15 cellular contexts compared by ENCODE assay signal in the genomic region with DNA sequence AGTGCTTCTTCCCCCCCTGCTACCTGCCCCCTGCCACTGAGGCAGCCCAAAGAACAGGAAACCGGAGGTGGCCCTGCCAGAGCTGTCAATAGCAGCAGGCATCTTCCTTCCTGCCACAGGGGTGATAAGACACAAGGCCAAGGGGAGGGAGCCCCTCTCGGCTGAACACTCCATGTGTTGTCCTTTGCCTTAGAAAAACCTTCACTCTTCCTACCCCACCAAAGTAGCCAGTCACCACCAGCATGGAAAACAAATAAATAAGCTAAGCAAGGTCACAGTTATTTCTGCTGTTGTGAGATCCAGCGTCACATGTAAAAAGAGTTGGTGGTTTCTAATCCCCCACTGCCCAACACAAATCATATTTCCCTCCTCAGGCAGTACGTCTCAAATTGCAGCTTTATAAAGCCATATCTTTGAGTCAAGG.
DNase-seq lines count a peak whose midpoint lies in the region; ATAC-seq, FAIRE-seq and TF ChIP-seq lines count a peak whose summit lies in the region.
"Had no signal": no experiment of that assay in that cellular context is flagged by ENCODE, and none has a peak within 500 bp of the region (broad histone marks: within the 10 kb centered on the region; RNA-seq: fewer than 3 reads in every experiment).

No MANE protein-coding gene starts in this region.

- no peak for FAIRE-seq in GM12891 (lab: Jason Lieb, UNC)
- FAIRE-seq: astrocyte, H54 had no signal

- H3K4me3 Mint-ChIP-seq in CD8-positive, alpha-beta memory T cell: peak overlapping the region in 6 of 7 donors; percentile 1 to 68 (median 60)
- no peak overlapping the region for H3K4me3 Mint-ChIP-seq in chondrocyte (ENCODE audit: unreplicated experiment)
- peak overlapping the region; percentile 65 for H3K4me3 Mint-ChIP-seq in natural killer cell

- H4K20me1 ChIP-seq in OCI-LY3 (ENCODE audit: insufficient read depth, low read length): no peaks in the 10 kb centered on the region

- H3K27me3 Mint-ChIP-seq in CD8-positive, alpha-beta memory T cell: no peaks in the 10 kb centered on the region
- H3K27me3 Mint-ChIP-seq in chondrocyte (ENCODE audit: low read depth) (no peaks in the 10 kb centered on the region), natural killer cell (ENCODE audit: low read depth in 2 of 2) (no peaks in the 10 kb centered on the region)

- H2AFZ ChIP-seq in OCI-LY3 (ENCODE audit: low read depth, low read length): 0 out of 2 replicates have a peak overlapping the region, but pooled peaks have one; percentile 2

- TF ChIP-seq CTCF in OCI-LY3 (IDR thresholded peaks at IDR 0.05; ENCODE audit: low read depth, low read length) (no peak), chondrocyte (IDR thresholded peaks at IDR 0.05) (no peak), natural killer cell (IDR thresholded peaks at IDR 0.05) (no peak), omental fat pad (IDR thresholded peaks at IDR 0.05) (no peak)

- no peak overlapping the region for H3K4me3 ChIP-seq in CD8-positive, alpha-beta memory T cell (ENCODE audit: low read length)
- no peak overlapping the region for H3K4me3 ChIP-seq in OCI-LY3 (ENCODE audit: low read length)
- H3K4me3 ChIP-seq: gastrocnemius medialis had no signal

- H3K4me2 ChIP-seq in OCI-LY3 (ENCODE audit: low read length): no peak overlapping the region

- CTCF ChIA-PET in CD8-positive, alpha-beta memory T cell (lab: Charles Lee): no interaction called here

- POLR2A ChIA-PET in CD8-positive, alpha-beta memory T cell (lab: Charles Lee): interaction anchor here (0.6 kb wide), 1 partner anchor 878 kb away, joined by 3 read pairs; no protein-coding TSS in a partner anchor

- H3K9me3 ChIP-seq in CD8-positive, alpha-beta memory T cell (ENCODE audit: low read length): no peaks in the 10 kb centered on the region
- H3K9me3 ChIP-seq in OCI-LY3 (ENCODE audit: insufficient read depth, low read length): no peaks in the 10 kb centered on the region
- H3K9me3 ChIP-seq: gastrocnemius medialis had no signal

- H3K27ac ChIP-seq in CD8-positive, alpha-beta memory T cell (ENCODE audit: low read depth, low read length): no peak overlapping the region
- H3K27ac ChIP-seq in OCI-LY3 (ENCODE audit: low read length): no peak overlapping the region
- H3K27ac ChIP-seq: gastrocnemius medialis, HL-60 had no signal

- no peaks in the 10 kb centered on the region for H3K36me3 Mint-ChIP-seq in CD8-positive, alpha-beta memory T cell
- H3K36me3 Mint-ChIP-seq in chondrocyte (ENCODE audit: low read depth) (no peaks in the 10 kb centered on the region), natural killer cell (no peaks in the 10 kb centered on the region)

- no peaks in the 10 kb centered on the region for H3K9me3 Mint-ChIP-seq in CD8-positive, alpha-beta memory T cell
- no peaks in the 10 kb centered on the region for H3K9me3 Mint-ChIP-seq in chondrocyte (ENCODE audit: low read depth)
- no peaks in the 10 kb centered on the region for H3K9me3 Mint-ChIP-seq in natural killer cell

- intact Hi-C loops in natural killer cell (cut with micrococcal nuclease): no loop called here

- H3K36me3 ChIP-seq in CD8-positive, alpha-beta memory T cell (ENCODE audit: insufficient read depth, low read length): no peaks in the 10 kb centered on the region
- no peaks in the 10 kb centered on the region for H3K36me3 ChIP-seq in OCI-LY3 (replicated peaks; ENCODE audit: low read depth, low read length)
- H3K36me3 ChIP-seq: gastrocnemius medialis had no signal

- H3K79me2 ChIP-seq in OCI-LY3 (ENCODE audit: low read length): no peaks in the 10 kb centered on the region

- H3K27ac Mint-ChIP-seq in CD8-positive, alpha-beta memory T cell: peak overlapping the region in 7 of 8 donors; percentile 1 to 81 (median 77)
- H3K27ac Mint-ChIP-seq in chondrocyte (ENCODE audit: unreplicated experiment): peak overlapping the region; percentile 9
- H3K27ac Mint-ChIP-seq in natural killer cell: peak overlapping the region; percentile 71 to 91

- no peak overlapping the region for H3K9ac ChIP-seq in OCI-LY3 (ENCODE audit: low read length)

- H3K27me3 ChIP-seq in CD8-positive, alpha-beta memory T cell (ENCODE audit: insufficient read depth, low read length, poor library complexity, severe bottlenecking): no peaks in the 10 kb centered on the region
- no peaks in the 10 kb centered on the region for H3K27me3 ChIP-seq in OCI-LY3 (ENCODE audit: low read depth, low read length)
- H3K27me3 ChIP-seq: gastrocnemius medialis had no signal

- DNase-seq in CD8-positive, alpha-beta memory T cell: no peak
- DNase-seq in chondrocyte (ENCODE audit: low spot score): no peak
- DNase-seq in natural killer cell: no peak
- DNase-seq in GM12891 (ENCODE audit: insufficient read length, low spot score): no peak
- no peak for DNase-seq in GOT3 (lab: John Stamatoyannopoulos, UW)
- no peak for DNase-seq in omental fat pad (ENCODE audit: low spot score)
- DNase-seq in SK-N-DZ (ENCODE audit: low spot score): no peak
- DNase-seq: activated T-cell treated with anti-CD3 and anti-CD28 coated beads for 4 hours; gastrocnemius medialis; stimulated activated CD4-positive, alpha-beta T cell treated with anti-CD3 and anti-CD28 coated beads, Interleukin-4, amount 100 ng/mL, for 4 hours; stimulated activated naive CD4-positive, alpha-beta T cell had no signal

- no peak for TF ChIP-seq POLR2A in GM12891 (IDR thresholded peaks at IDR 0.05; ENCODE audit: low read depth, low read length)

- H3K4me1 ChIP-seq in CD8-positive, alpha-beta memory T cell (ENCODE audit: insufficient read depth, low read length): peaks cover 15% of the 10 kb centered on the region
- H3K4me1 ChIP-seq in OCI-LY3 (ENCODE audit: low read length): peaks cover 10% of the 10 kb centered on the region
- H3K4me1 ChIP-seq: gastrocnemius medialis had no signal

- ATAC-seq in natural killer cell (peak; percentile 81 to 95 (median 84)), omental fat pad (ENCODE audit: low FRiP score) (no peak)
- ATAC-seq: gastrocnemius medialis had no signal

- H3K4me1 Mint-ChIP-seq in CD8-positive, alpha-beta memory T cell: peaks cover 21 to 23% (median 22%) of the 10 kb centered on the region in 3 donors
- peaks cover 9% of the 10 kb centered on the region for H3K4me1 Mint-ChIP-seq in chondrocyte (ENCODE audit: low read depth)
- peaks cover 29 to 33% of the 10 kb centered on the region in 2 donors for H3K4me1 Mint-ChIP-seq in natural killer cell

TF ChIP-seq in GM12891, 5 proteins besides CTCF, POLR2A, EP300 and RAD21:
- TF ChIP-seq TAF1 (IDR thresholded peaks at IDR 0.05; ENCODE audit: low read depth, low read length) (no peak), POU2F2 (IDR thresholded peaks at IDR 0.05; ENCODE audit: low read depth, low read length) (no peak), SPI1 (IDR thresholded peaks at IDR 0.05; ENCODE audit: low read depth, low read length) (no peak), PAX5 (IDR thresholded peaks at IDR 0.05; ENCODE audit: insufficient read depth, low read length, severe bottlenecking) (no peak), POLR2AphosphoS5 (IDR thresholded peaks at IDR 0.05; ENCODE audit: low read depth, low read length) (no peak)

Comparison
In these comparisons a context has a peak if more than half of its experiments do, and no peak if none do; other contexts are left out.
1. H3K27ac Mint-ChIP-seq: peak in every context shown above with its lines; median percentile 81 in natural killer cell; 77 in CD8-positive, alpha-beta memory T cell; 9 in chondrocyte.